9 cellular contexts compared by ENCODE assay signal in the genomic region with DNA sequence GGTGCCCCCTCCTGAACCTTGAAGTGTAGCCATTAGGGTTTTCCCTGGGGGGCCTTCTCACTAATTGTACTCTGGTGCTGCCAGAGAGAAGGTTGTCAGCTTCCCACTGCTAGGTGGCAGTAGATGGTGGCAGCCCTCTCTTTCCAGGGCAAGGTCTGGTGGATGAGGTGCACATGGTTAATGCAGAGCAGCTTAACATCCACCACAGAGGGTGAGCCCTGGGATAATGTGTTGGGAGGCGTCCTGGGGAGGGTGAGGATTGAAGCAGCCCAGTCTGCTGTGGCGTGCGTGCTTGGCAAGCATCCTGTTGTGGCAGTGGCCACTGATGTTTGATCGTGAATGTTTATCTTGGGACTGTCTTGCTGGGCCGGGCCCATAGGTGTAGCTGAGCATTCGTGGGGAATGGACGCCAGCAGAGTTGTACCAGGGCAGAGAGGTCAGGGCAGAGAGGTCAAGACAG. TPM values are rescaled to one million over a fixed set of nuclear protein-coding genes. Genes with fewer than 3 reads are reported as not detected.
DNase-seq lines count a peak whose midpoint lies in the region; ATAC-seq, FAIRE-seq and TF ChIP-seq lines count a peak whose summit lies in the region.
"Had no signal": no experiment of that assay in that cellular context is flagged by ENCODE, and none has a peak within 500 bp of the region (broad histone marks: within the 10 kb centered on the region; RNA-seq: fewer than 3 reads in every experiment).

No MANE protein-coding gene starts in this region.

- H3K23ac ChIP-seq in H9 (ENCODE audit: insufficient read length, low read depth, low read length) = no peak overlapping the region

- no peak overlapping the region for H4K5ac ChIP-seq in H9 (ENCODE audit: insufficient read length, low read depth, low read length)

- H2BK20ac ChIP-seq in H9 (ENCODE audit: low read depth, low read length, poor library complexity, severe bottlenecking) = no peak overlapping the region

- no peak overlapping the region for H3K4me3 ChIP-seq in heart right ventricle
- H3K4me3 ChIP-seq in spleen = peak overlapping the region in 6 of 8 donors; percentile 77 to 96 (median 86)

- ATAC-seq in heart right ventricle (peak in 2 of 8 donors; percentile 2 to 4), HG03108 (IDR thresholded peaks at IDR 0.05; ENCODE audit: unreplicated experiment) (no peak)

- no peaks in the 10 kb centered on the region for H3K9me3 ChIP-seq in H9 (ENCODE audit: control insufficient read depth, low read depth, low read length)
- H3K9me3 ChIP-seq in heart right ventricle = no peaks in the 10 kb centered on the region
- H3K9me3 ChIP-seq in spleen = no peaks in the 10 kb centered on the region

- H3K36me3 ChIP-seq in heart right ventricle (peaks cover 7 to 78% (median 17%) of the 10 kb centered on the region in 9 donors), spleen (peaks cover 0 to 97% (median 50%) of the 10 kb centered on the region in 6 donors)

- no peak overlapping the region for H4K91ac ChIP-seq in H9 (ENCODE audit: insufficient read length, low read depth, low read length)

- H3K4me1 ChIP-seq in H9 (ENCODE audit: insufficient read depth, low read length) = peaks cover 15% of the 10 kb centered on the region
- peaks cover 58 to 100% (median 93%) of the 10 kb centered on the region in 9 donors for H3K4me1 ChIP-seq in heart right ventricle
- H3K4me1 ChIP-seq in spleen = peaks cover 84 to 100% (median 100%) of the 10 kb centered on the region in 6 donors

- H3K9me3 Mint-ChIP-seq in H9 = no peaks in the 10 kb centered on the region; a peak in 2 of 5 replicates
- H3K9me3 Mint-ChIP-seq in activated CD4-positive, alpha-beta memory T cell treated with anti-CD3 and anti-CD28 coated beads, Interleukin-2, amount 10 ng/mL, durations not matched to agents 7 days and 5 days = no peaks in the 10 kb centered on the region

- H4K20me1 ChIP-seq in H9 (ENCODE audit: control insufficient read depth, insufficient read depth, insufficient read length) = peaks cover 4% of the 10 kb centered on the region

- peak overlapping the region; percentile 36 to 74 (median 48); a peak in 4 of 7 replicates for H3K27ac Mint-ChIP-seq in H9
- peak overlapping the region; percentile 97 for H3K27ac Mint-ChIP-seq in activated CD4-positive, alpha-beta memory T cell treated with anti-CD3 and anti-CD28 coated beads, Interleukin-2, amount 10 ng/mL, durations not matched to agents 7 days and 5 days

- no peak overlapping the region for H3K14ac ChIP-seq in H9 (ENCODE audit: insufficient read depth, low read length)

- CTCF ChIA-PET in activated CD4-positive, alpha-beta memory T cell treated with anti-CD3 and anti-CD28 coated beads, Interleukin-2, amount 10 ng/mL, durations not matched to agents 7 days and 5 days (lab: Charles Lee) = interaction anchor here (0.6 to 4.6 kb wide), 6 partner anchors 15 to 201 kb away, joined by 3 to 50 read pairs (median 32); a partner anchor contains a TSS

- no peak overlapping the region for H2AFZ ChIP-seq in H9 (ENCODE audit: low read length)

- H3K23me2 ChIP-seq in H9 (ENCODE audit: insufficient read length, low read depth, low read length, poor library complexity, severe bottlenecking) = peaks cover 5% of the 10 kb centered on the region

- H3K79me2 ChIP-seq in H9 (ENCODE audit: insufficient read depth, low read length) = peaks cover 20% of the 10 kb centered on the region; the same call in 1 of the 2 replicates

- H2BK15ac ChIP-seq in H9 (ENCODE audit: low read depth, low read length) = no peak overlapping the region

- H3K27me3 ChIP-seq in H9 (ENCODE audit: insufficient read depth, low read length) = no peaks in the 10 kb centered on the region
- H3K27me3 ChIP-seq in heart right ventricle = no peaks in the 10 kb centered on the region
- H3K27me3 ChIP-seq in spleen (replicated peaks in 1 of 7) = no peaks in the 10 kb centered on the region

- H2BK120ac ChIP-seq in H9 (ENCODE audit: low read depth, low read length, poor library complexity, severe bottlenecking) = no peak overlapping the region

- H3K27ac ChIP-seq in H9 (ENCODE audit: insufficient read length, low read depth, low read length) (no peak overlapping the region), heart right ventricle (peak overlapping the region; percentile 42 to 99 (median 94)), spleen (peak overlapping the region; percentile 82 to 99 (median 94))

- no peak overlapping the region for H3K4me2 ChIP-seq in H9 (ENCODE audit: insufficient read depth, insufficient read length, low read length)

- peaks cover 32 to 74% (median 58%) of the 10 kb centered on the region in 3 experiments; a peak in 6 of 7 replicates for H3K36me3 Mint-ChIP-seq in H9 (ENCODE audit: insufficient read depth in 1 of 3, low read depth in 3 of 3)
- H3K36me3 Mint-ChIP-seq in activated CD4-positive, alpha-beta memory T cell treated with anti-CD3 and anti-CD28 coated beads, Interleukin-2, amount 10 ng/mL, durations not matched to agents 7 days and 5 days (ENCODE audit: low read depth) = peaks cover 85% of the 10 kb centered on the region

- FAIRE-seq in frontal cortex (lab: Jason Lieb, UNC) (no peak), GM12892 (lab: Jason Lieb, UNC) (no peak)

- POLR2A ChIA-PET in activated CD4-positive, alpha-beta memory T cell treated with anti-CD3 and anti-CD28 coated beads, Interleukin-2, amount 10 ng/mL, durations not matched to agents 7 days and 5 days (lab: Charles Lee) = interaction anchor here (0.6 to 14.9 kb wide), 9 partner anchors 11 to 460 kb away, joined by 3 to 161 read pairs (median 6); a partner anchor contains a TSS

- H2AK5ac ChIP-seq in H9 (ENCODE audit: insufficient read length, low read length) = no peak overlapping the region

- WGBS in H9 (ENCODE audit: extremely low coverage, insufficient read length, low lambda C conversion rate) = no CpG with 5 or more reads among the region's 7 CpGs
- WGBS in heart right ventricle, 2 donors = 17 to 24% methylated on average over 7 of the region's 7 CpGs
- 33 to 71% (median 66%) methylated on average over 6 to 7 of the region's 7 CpGs for WGBS in spleen, 5 donors

- H3K4me1 Mint-ChIP-seq in H9 = peaks cover 65 to 78% of the 10 kb centered on the region in 2 experiments
- H3K4me1 Mint-ChIP-seq in activated CD4-positive, alpha-beta memory T cell treated with anti-CD3 and anti-CD28 coated beads, Interleukin-2, amount 10 ng/mL, durations not matched to agents 7 days and 5 days = peaks cover 90% of the 10 kb centered on the region

- no peak overlapping the region for H3K18ac ChIP-seq in H9 (ENCODE audit: insufficient read length, low read depth, low read length)

- intact Hi-C loops in heart right ventricle (cut with DNase I) (loop anchor here in 7 of 10 donors (5.0 to 10.0 kb wide), 4 partner anchors 53 to 390 kb away; a partner anchor contains a TSS), spleen (cut with DNase I; ENCODE audit: low total_unique reads) (loop anchor here (10.0 kb wide), 1 partner anchor 50 kb away; a partner anchor contains a TSS)

- no peak overlapping the region for H4K8ac ChIP-seq in H9 (replicated peaks; ENCODE audit: insufficient read length, low read depth, low read length)

- H2BK5ac ChIP-seq in H9 (ENCODE audit: insufficient read length, low read length) = no peak overlapping the region

- DNase-seq in H9 = no peak
- peak; percentile 26 for DNase-seq in activated CD4-positive, alpha-beta memory T cell treated with anti-CD3 and anti-CD28 coated beads, Interleukin-2, amount 10 ng/mL, durations not matched to agents 7 days and 5 days
- DNase-seq in heart right ventricle = no peak
- DNase-seq in spleen = no peak
- DNase-seq in stimulated activated CD4-positive, alpha-beta T cell treated with anti-CD3 and anti-CD28 coated beads, Interleukin-1b, Interleukin-23, amount 100 ng/mL, for 48 hours = no peak
- DNase-seq in frontal cortex (ENCODE audit: low spot score in 2 of 2) = no peak
- no peak for DNase-seq in GM12892 (ENCODE audit: insufficient read length)

- H3K27me3 Mint-ChIP-seq in H9 (ENCODE audit: low read depth) = peaks cover 2% of the 10 kb centered on the region
- H3K27me3 Mint-ChIP-seq in activated CD4-positive, alpha-beta memory T cell treated with anti-CD3 and anti-CD28 coated beads, Interleukin-2, amount 10 ng/mL, durations not matched to agents 7 days and 5 days = no peaks in the 10 kb centered on the region

- H3K4me3 Mint-ChIP-seq in H9 = 0 out of 5 replicates have a peak overlapping the region, but pooled peaks of 1 of the 2 experiments have one; percentile 40
- peak overlapping the region; percentile 91 for H3K4me3 Mint-ChIP-seq in activated CD4-positive, alpha-beta memory T cell treated with anti-CD3 and anti-CD28 coated beads, Interleukin-2, amount 10 ng/mL, durations not matched to agents 7 days and 5 days

- H3K56ac ChIP-seq in H9 (ENCODE audit: insufficient read length, low read depth, low read length) = no peak overlapping the region

- peaks cover 8% of the 10 kb centered on the region for H3K79me1 ChIP-seq in H9 (ENCODE audit: insufficient read depth, low read depth, low read length, poor library complexity, severe bottlenecking)

- H3K4ac ChIP-seq in H9 (ENCODE audit: low read depth, low read length) = no peak overlapping the region

- H3T11ph ChIP-seq in H9 (ENCODE audit: low read length) = no peak overlapping the region

- H3K9ac ChIP-seq in H9 (ENCODE audit: extremely low read depth, insufficient read length, low read length) = no peak overlapping the region

- TF ChIP-seq POLR2A in spleen (IDR thresholded peaks at IDR 0.05) (no peak), GM12892 (IDR thresholded peaks at IDR 0.05; ENCODE audit: low read depth, low read length) (no peak)

- TF ChIP-seq CTCF in H9 (conservative IDR thresholded peaks at IDR 0.05) (no peak), heart right ventricle (IDR thresholded peaks at IDR 0.05) (peak in 2 of 9 donors; percentile 27 to 32), spleen (IDR thresholded peaks at IDR 0.05 in 8 of 11, conservative IDR thresholded peaks at IDR 0.05 in 3 of 11) (no peak)

- no peak overlapping the region for H2BK12ac ChIP-seq in H9 (ENCODE audit: insufficient read length, low read depth, low read length)

RNA-seq across cellular contexts. Expression of a gene that starts 5.8 kb away (rescaled TPM):
- total RNA-seq in H9 (2021) (126 and 131 TPM in 2 replicates), heart right ventricle (10 to 100 TPM; 31.8 to 78.3 (median 42.8) TPM), spleen (100 to 1,000 TPM; 136 to 198 (median 156) TPM), frontal cortex (46.5 TPM)
- total RNA-seq in activated CD4-positive, alpha-beta memory T cell treated with anti-CD3 and anti-CD28 coated beads, Interleukin-2, amount 10 ng/mL, durations not matched to agents 7 days and 5 days = 100 to 1,000 TPM; 127 to 128 TPM
- polyA plus RNA-seq in heart right ventricle (10 to 100 TPM; 75.3 to 78.6 TPM), spleen (100 to 1,000 TPM; 109 to 238 (median 188) TPM)
- polyA plus RNA-seq in GM12892 (2012; ENCODE audit: missing spikeins) = 41.3 TPM

RNA-seq across cellular contexts. Expression of a gene that starts 26.8 kb away (rescaled TPM):
- 22.6 and 26.8 TPM in 2 replicates for total RNA-seq in H9 (2021)
- 10 to 100 TPM; 65.7 to 68.3 TPM for total RNA-seq in activated CD4-positive, alpha-beta memory T cell treated with anti-CD3 and anti-CD28 coated beads, Interleukin-2, amount 10 ng/mL, durations not matched to agents 7 days and 5 days
- 10 to 100 TPM; 11.0 to 25.2 (median 13.5) TPM for total RNA-seq in heart right ventricle
- 10 to 100 TPM; 26.8 to 62.5 TPM for polyA plus RNA-seq in heart right ventricle
- total RNA-seq in spleen = 10 to 100 TPM; 36.8 to 69.8 (median 53.0) TPM
- polyA plus RNA-seq in spleen = 10 to 100 TPM; 78.5 to 95.3 (median 82.2) TPM
- 6.1 TPM for total RNA-seq in frontal cortex
- polyA plus RNA-seq in GM12892 (2012; ENCODE audit: missing spikeins) = 19.0 TPM

RNA-seq across cellular contexts. Expression of a gene that starts 29.5 kb away (rescaled TPM):
- total RNA-seq in H9 (2021) (not detected in 2 replicates), heart right ventricle (1 to 10 TPM in 3 of 10 donors, under 1 TPM in 2, not detected in 5; 0.63 to 1.7 (median 1.0) TPM), spleen (1 to 10 TPM in 1 of 7 donors, not detected in 6; 1.5 TPM), frontal cortex (not detected)
- not detected for total RNA-seq in activated CD4-positive, alpha-beta memory T cell treated with anti-CD3 and anti-CD28 coated beads, Interleukin-2, amount 10 ng/mL, durations not matched to agents 7 days and 5 days
- polyA plus RNA-seq in heart right ventricle (1 to 10 TPM; 2.0 to 2.4 TPM), spleen (10 to 100 TPM in 1 of 3 donors, 1 to 10 TPM in 2; 4.5 to 14.2 (median 7.0) TPM)
- polyA plus RNA-seq in GM12892 (2012; ENCODE audit: missing spikeins) = 2.0 TPM
- total RNA-seq: fibroblast of lung had no signal

RNA-seq across cellular contexts. Expression of a gene that starts 45.4 kb away (rescaled TPM):
- total RNA-seq in H9 (2021) = 0.28 TPM in 1 of 2 replicates, not detected in the other
- not detected for total RNA-seq in activated CD4-positive, alpha-beta memory T cell treated with anti-CD3 and anti-CD28 coated beads, Interleukin-2, amount 10 ng/mL, durations not matched to agents 7 days and 5 days
- not detected for total RNA-seq in heart right ventricle
- polyA plus RNA-seq in heart right ventricle = not detected
- total RNA-seq in spleen = under 1 TPM in 1 of 7 donors, not detected in 6; 0.33 TPM
- not detected for polyA plus RNA-seq in spleen
- total RNA-seq in frontal cortex = not detected
- not detected for polyA plus RNA-seq in GM12892 (2012; ENCODE audit: missing spikeins)
- total RNA-seq: fibroblast of lung had no signal
- polyA plus RNA-seq: fibroblast of lung had no signal

RNA-seq across cellular contexts. Expression of a gene that starts 53.8 kb away (rescaled TPM):
- total RNA-seq in H9 (2021) (199 and 225 TPM in 2 replicates), heart right ventricle (10 to 100 TPM; 24.0 to 40.6 (median 34.4) TPM), spleen (10 to 100 TPM; 52.9 to 76.9 (median 64.0) TPM), frontal cortex (23.6 TPM)
- 100 to 1,000 TPM; 145 to 151 TPM for total RNA-seq in activated CD4-positive, alpha-beta memory T cell treated with anti-CD3 and anti-CD28 coated beads, Interleukin-2, amount 10 ng/mL, durations not matched to agents 7 days and 5 days
- polyA plus RNA-seq in heart right ventricle (10 to 100 TPM; 35.3 to 36.7 TPM), spleen (10 to 100 TPM; 62.7 to 69.2 (median 67.4) TPM)
- 122 TPM for polyA plus RNA-seq in GM12892 (2012; ENCODE audit: missing spikeins)

Comparison
In these comparisons a context has a peak if more than half of its experiments do, and no peak if none do; other contexts are left out.
1. H3K4me3 ChIP-seq: peak in spleen (6 of 8); none in heart right ventricle (0 of 10).